27 cellular contexts compared by ENCODE assay signal in genomic region chr14:36582874-36583241, GRCh38. TPM values are rescaled to one million over a fixed set of nuclear protein-coding genes. Genes with fewer than 3 reads are reported as not detected.
DNase-seq lines count a peak whose midpoint lies in the region; ATAC-seq, FAIRE-seq and TF ChIP-seq lines count a peak whose summit lies in the region.
"Had no signal": no experiment of that assay in that cellular context is flagged by ENCODE, and none has a peak within 500 bp of the region (broad histone marks: within the 10 kb centered on the region; RNA-seq: fewer than 3 reads in every experiment).

No MANE protein-coding gene starts in this region.

- ATAC-seq in right cardiac atrium = no peak
- no peak for ATAC-seq in Right ventricle myocardium superior (ENCODE audit: poor library complexity)
- ATAC-seq in HG02642 (IDR thresholded peaks at IDR 0.05; ENCODE audit: poor library complexity, unreplicated experiment) = no peak
- ATAC-seq in HG03097 (IDR thresholded peaks at IDR 0.05; ENCODE audit: low FRiP score, unreplicated experiment) = no peak
- ATAC-seq: gastroesophageal sphincter; natural killer cell; stimulated activated naive CD8-positive, alpha-beta T cell treated with anti-CD3 and anti-CD28 coated beads, Interleukin-15, Interleukin-2, amounts not matched to agents 100 U/mL and 50 U/mL, for 24 hours had no signal

- peak overlapping the region; percentile 87 for H3K4me2 ChIP-seq in neural progenitor cell
- H3K4me2 ChIP-seq: BLaER1 treated with 17β-estradiol and CSF1 and Interleukin-3, amounts not matched to agents 10 nM and 100 nM had no signal

- H3F3A ChIP-seq in neural progenitor cell (ENCODE audit: low read depth) = peaks cover 44% of the 10 kb centered on the region

- intact Hi-C loops in right cardiac atrium (cut with DNase I) = no loop called here
- intact Hi-C loops in Right ventricle myocardium superior (cut with DNase I) = no loop called here

- peaks cover 69% of the 10 kb centered on the region for H4K20me1 ChIP-seq in neural progenitor cell (ENCODE audit: low read depth)
- H4K20me1 ChIP-seq: BLaER1 treated with 17β-estradiol and CSF1 and Interleukin-3, amounts not matched to agents 10 nM and 100 nM had no signal

- H3K4me1 ChIP-seq in right cardiac atrium (ENCODE audit: control insufficient read depth, insufficient read depth, low read length) (no peaks in the 10 kb centered on the region), neural progenitor cell (peaks cover 42% of the 10 kb centered on the region)
- H3K4me1 ChIP-seq: BLaER1 treated with 17β-estradiol and CSF1 and Interleukin-3, amounts not matched to agents 10 nM and 100 nM had no signal

- H3K9me3 ChIP-seq in right cardiac atrium (ENCODE audit: control insufficient read depth, low read length) = no peaks in the 10 kb centered on the region
- H3K9me3 ChIP-seq in neural progenitor cell (ENCODE audit: low read depth) = no peaks in the 10 kb centered on the region
- H3K9me3 ChIP-seq: gastroesophageal sphincter had no signal

- H3K79me2 ChIP-seq in neural progenitor cell (ENCODE audit: low read depth) = no peaks in the 10 kb centered on the region

- peaks cover 3% of the 10 kb centered on the region for H3K9me3 Mint-ChIP-seq in neural progenitor cell
- H3K9me3 Mint-ChIP-seq: natural killer cell had no signal

- H3K27me3 ChIP-seq in right cardiac atrium (ENCODE audit: control insufficient read depth, insufficient read depth) = peaks cover 2% of the 10 kb centered on the region
- H3K27me3 ChIP-seq in bronchial epithelial cell (ENCODE audit: control insufficient read depth, insufficient read depth, low read length) = no peaks in the 10 kb centered on the region
- peaks cover 100% of the 10 kb centered on the region for H3K27me3 ChIP-seq in neural progenitor cell

- H3K27ac Mint-ChIP-seq in neural progenitor cell = no peak overlapping the region
- H3K27ac Mint-ChIP-seq: natural killer cell had no signal

- H2AFZ ChIP-seq in neural progenitor cell (replicated peaks) = no peak overlapping the region

- H3K9ac ChIP-seq in neural progenitor cell = no peak overlapping the region
- H3K9ac ChIP-seq: BLaER1 treated with 17β-estradiol and CSF1 and Interleukin-3, amounts not matched to agents 10 nM and 100 nM; KMS-11 had no signal

- H3K36me3 ChIP-seq in bronchial epithelial cell (ENCODE audit: control insufficient read depth, insufficient read depth, low read length) (no peaks in the 10 kb centered on the region), neural progenitor cell (no peaks in the 10 kb centered on the region)
- H3K36me3 ChIP-seq: BLaER1 treated with 17β-estradiol and CSF1 and Interleukin-3, amounts not matched to agents 10 nM and 100 nM; gastroesophageal sphincter had no signal

- FAIRE-seq in bronchial epithelial cell (lab: Jason Lieb, UNC) = no peak
- FAIRE-seq: D721Med, GM18507 had no signal

- WGBS in right cardiac atrium = 4% methylated on average over 15 of the region's 15 CpGs

- peaks cover 6% of the 10 kb centered on the region for H3K4me1 Mint-ChIP-seq in neural progenitor cell
- H3K4me1 Mint-ChIP-seq: natural killer cell had no signal

- peak overlapping the region; percentile 53 for H3K4me3 Mint-ChIP-seq in neural progenitor cell
- H3K4me3 Mint-ChIP-seq: natural killer cell had no signal

- H3K27me3 Mint-ChIP-seq in neural progenitor cell (ENCODE audit: insufficient read depth, low read depth) = peaks cover 85% of the 10 kb centered on the region

- DNase-seq in right cardiac atrium = no peak
- DNase-seq in Right ventricle myocardium superior = no peak
- DNase-seq in bronchial epithelial cell (ENCODE audit: low read depth) = no peak
- DNase-seq in neural progenitor cell (ENCODE audit: low spot score) = peak; percentile 35
- DNase-seq in central memory CD4-positive, alpha-beta T cell = no peak
- DNase-seq in NCI-H1092 treated with DMSO at 0.1 percent for 48 hours (lab: John Stamatoyannopoulos, UW) = no peak
- DNase-seq: activated naive CD4-positive, alpha-beta T cell treated with anti-CD3 and anti-CD28 coated beads, Interleukin-2, amount 50 U/mL, for 16 hours; anterior cingulate cortex; cerebellar nuclear complex; effector CD4-positive, alpha-beta T cell; EL; left cardiac atrium; MV-4-11; natural killer cell; RPMI8226; stimulated activated CD4-positive, alpha-beta T cell treated with anti-CD3 and anti-CD28 coated beads, Interleukin-2, amount 100 ng/mL, for 24 hours; stimulated activated naive CD8-positive, alpha-beta T cell treated with anti-CD3 and anti-CD28 coated beads, Interleukin-15, Interleukin-2, amounts not matched to agents 100 U/mL and 50 U/mL, for 24 hours had no signal

- H3K27ac ChIP-seq in right cardiac atrium (ENCODE audit: low read length) (no peak overlapping the region), neural progenitor cell (no peak overlapping the region)
- H3K27ac ChIP-seq: BLaER1 treated with 17β-estradiol and CSF1 and Interleukin-3, amounts not matched to agents 10 nM and 100 nM; gastroesophageal sphincter; KMS-11; skin epidermis had no signal

- H3K4me3 ChIP-seq in right cardiac atrium (ENCODE audit: low read length) (peak overlapping the region; percentile 50), bronchial epithelial cell (ENCODE audit: low read depth, low read length) (peak overlapping the region; percentile 53), neural progenitor cell (peak overlapping the region; percentile 39)
- H3K4me3 ChIP-seq: BLaER1 treated with 17β-estradiol and CSF1 and Interleukin-3, amounts not matched to agents 10 nM and 100 nM had no signal

- no peaks in the 10 kb centered on the region for H3K36me3 Mint-ChIP-seq in neural progenitor cell
- H3K36me3 Mint-ChIP-seq: natural killer cell had no signal

- TF ChIP-seq CTCF in bronchial epithelial cell (IDR thresholded peaks at IDR 0.05; ENCODE audit: insufficient read depth, low read length, severe bottlenecking) (no peak), neural progenitor cell (IDR thresholded peaks at IDR 0.05) (no peak)

RNA-seq across cellular contexts. Expression of gene NKX2-8, which starts 0.4 kb away (rescaled TPM):
- not detected for total RNA-seq in right cardiac atrium
- not detected for polyA plus RNA-seq in right cardiac atrium
- not detected for total RNA-seq in Right ventricle myocardium superior
- 0.26 and 1.7 TPM in 2 replicates for total RNA-seq in bronchial epithelial cell
- total RNA-seq in neural progenitor cell (ENCODE audit: low replicate concordance) = not detected in 2 replicates
- total RNA-seq: gastroesophageal sphincter, left cardiac atrium, natural killer cell, pulmonary artery endothelial cell, urinary bladder had no signal
- polyA plus RNA-seq: urinary bladder had no signal
